9 cellular contexts compared by ENCODE assay signal in the genomic region with DNA sequence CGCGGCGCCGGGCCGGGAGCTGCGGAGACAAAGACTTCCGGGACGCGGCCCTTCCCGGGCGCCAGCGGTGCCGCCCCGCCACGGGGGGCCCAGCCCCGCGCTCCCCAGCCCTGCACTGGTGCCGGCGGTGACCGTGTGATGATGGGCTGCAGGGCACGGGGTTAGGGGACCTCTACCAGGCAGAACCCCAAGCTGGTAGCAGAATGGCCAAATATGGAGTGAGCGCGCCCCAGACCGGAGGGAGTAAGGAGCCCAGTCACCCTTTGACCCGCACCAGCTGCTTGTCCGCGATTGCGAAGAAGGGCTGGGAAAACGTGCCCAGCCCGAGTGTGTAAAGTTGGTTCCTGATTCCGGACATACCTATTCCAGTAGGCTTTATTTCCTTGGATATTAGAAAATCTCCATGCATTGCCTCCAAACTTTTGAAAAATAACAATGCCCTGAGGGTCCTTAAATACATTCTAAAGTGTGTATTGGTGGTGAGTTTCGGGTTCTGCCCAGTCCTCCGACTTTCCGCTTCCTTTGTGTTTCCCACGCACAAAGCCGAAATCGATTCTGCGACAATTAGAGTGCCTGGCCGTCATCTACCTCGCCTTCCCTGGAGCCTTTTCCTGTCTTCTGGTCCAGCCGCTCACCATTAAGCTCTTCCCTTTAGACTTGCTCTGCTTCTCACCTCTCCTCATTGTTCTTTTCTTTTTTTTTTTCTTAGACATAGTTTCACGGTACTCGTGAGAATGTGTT. TPM values are rescaled to one million over a fixed set of nuclear protein-coding genes. Genes with fewer than 3 reads are reported as not detected.
A peak's percentile ranks its signal among the peaks of the same experiment; 100 is the strongest.
DNase-seq lines count a peak whose midpoint lies in the region; TF ChIP-seq lines count a peak whose summit lies in the region.
"Had no signal": no experiment of that assay in that cellular context is flagged by ENCODE, and none has a peak within 500 bp of the region (broad histone marks: within the 10 kb centered on the region; RNA-seq: fewer than 3 reads in every experiment).

No MANE protein-coding gene starts in this region.

- H3K4me3 ChIP-seq in HFF-Myc (replicated peaks; ENCODE audit: low read depth, low read length) (peak overlapping the region; percentile 81), MG63 (peak overlapping the region; percentile 69), esophagus (ENCODE audit: low read depth in 1 of 2, low read length in 2 of 2) (peak overlapping the region; percentile 88 to 91), uterus (peak overlapping the region; percentile 59 to 66)

- intact Hi-C loops in uterus (cut with DNase I; ENCODE audit: low total_unique reads), result no loop called here

- H3K27ac ChIP-seq in esophagus (ENCODE audit: low read depth in 2 of 2, low read length in 1 of 2), result peak overlapping the region; percentile 78 to 80
- H3K27ac ChIP-seq in uterus, result peak overlapping the region; percentile 75 to 80

- peaks cover 36% of the 10 kb centered on the region for H3K36me3 Mint-ChIP-seq in activated T-cell treated with anti-CD3 and anti-CD28 coated beads, Interleukin-2, amount 50 U/mL, for 24 hours (ENCODE audit: low read depth)

- 3% methylated on average over 43 of the region's 43 CpGs for WGBS in esophagus, 2 donors

- H3K9me3 Mint-ChIP-seq in activated T-cell treated with anti-CD3 and anti-CD28 coated beads, Interleukin-2, amount 50 U/mL, for 24 hours, result no peaks in the 10 kb centered on the region
- H3K9me3 Mint-ChIP-seq: nephron had no signal

- no peaks in the 10 kb centered on the region for H3K27me3 Mint-ChIP-seq in activated T-cell treated with anti-CD3 and anti-CD28 coated beads, Interleukin-2, amount 50 U/mL, for 24 hours

- H3K27me3 ChIP-seq in MG63 (no peaks in the 10 kb centered on the region), esophagus (ENCODE audit: control insufficient read depth in 1 of 2, insufficient read depth in 2 of 2, low read length in 2 of 2) (no peaks in the 10 kb centered on the region), uterus (no peaks in the 10 kb centered on the region)

- peaks cover 0 to 8% of the 10 kb centered on the region in 2 donors for H3K4me1 ChIP-seq in esophagus (ENCODE audit: control insufficient read depth in 2 of 2, insufficient read depth in 2 of 2, low read length in 1 of 2)
- H3K4me1 ChIP-seq in uterus, result peaks cover 0 to 4% of the 10 kb centered on the region in 2 donors

- TF ChIP-seq CTCF in HFF-Myc (IDR thresholded peaks at IDR 0.05; ENCODE audit: low read depth, low read length, missing control alignments) (no peak), uterus (IDR thresholded peaks at IDR 0.05) (no peak)

- H3K36me3 ChIP-seq in MG63 (no peaks in the 10 kb centered on the region), esophagus (ENCODE audit: control insufficient read depth in 2 of 2, insufficient read depth in 2 of 2, low read length in 1 of 2) (no peaks in the 10 kb centered on the region), uterus (no peaks in the 10 kb centered on the region)

- no peak overlapping the region for H3K4me3 Mint-ChIP-seq in activated T-cell treated with anti-CD3 and anti-CD28 coated beads, Interleukin-2, amount 50 U/mL, for 24 hours

- DNase-seq in activated T-cell treated with anti-CD3 and anti-CD28 coated beads for 48 hours (ENCODE audit: low read depth) (peak; percentile 27), HFF-Myc (ENCODE audit: extremely low read depth, low read depth) (no peak), MG63 (peak; percentile 54), UCSD-AML1 (lab: John Stamatoyannopoulos, UW; ENCODE audit: unreplicated experiment) (peak; percentile 66), myocyte (ENCODE audit: low read depth) (peak; percentile 72), uterus (peak; percentile 54 to 56)
- DNase-seq in activated T-cell treated with anti-CD3 and anti-CD28 coated beads, Interleukin-2, amount 50 U/mL, for 24 hours, result no peak

- H3K27ac Mint-ChIP-seq in activated T-cell treated with anti-CD3 and anti-CD28 coated beads, Interleukin-2, amount 50 U/mL, for 24 hours, result no peak overlapping the region

- TF ChIP-seq POLR2A in uterus (IDR thresholded peaks at IDR 0.05), result no peak

- H3K4me1 Mint-ChIP-seq in activated T-cell treated with anti-CD3 and anti-CD28 coated beads, Interleukin-2, amount 50 U/mL, for 24 hours (ENCODE audit: low read depth), result peaks cover 24% of the 10 kb centered on the region

- no peaks in the 10 kb centered on the region for H3K9me3 ChIP-seq in MG63
- no peaks in the 10 kb centered on the region for H3K9me3 ChIP-seq in esophagus (ENCODE audit: control insufficient read depth in 2 of 2, insufficient read depth in 1 of 2, low read depth in 1 of 2, low read length in 1 of 2)
- H3K9me3 ChIP-seq in uterus, result no peaks in the 10 kb centered on the region

RNA-seq across cellular contexts. Expression of gene ABRACL, which starts 1.1 kb away (rescaled TPM):
- total RNA-seq in MG63 (2014; rRNA removed; shearing (Covaris generic); ENCODE audit: low replicate concordance), result 25.9 and 38.0 TPM in 2 replicates
- 10 to 100 TPM; 54.0 to 58.9 TPM for polyA plus RNA-seq in esophagus
- 12.1 and 16.2 TPM in 2 replicates for total RNA-seq in myocyte
- polyA plus RNA-seq in myocyte (2012), result 20.8 TPM
- 1 to 10 TPM in 3 of 4 donors, not detected in 1; 6.2 to 10.0 (median 6.2) TPM for total RNA-seq in uterus

RNA-seq across cellular contexts. Expression of gene REPS1, which starts 41.6 kb away (rescaled TPM):
- 17.2 and 19.9 TPM in 2 replicates for total RNA-seq in MG63 (2014; rRNA removed; shearing (Covaris generic); ENCODE audit: low replicate concordance)
- 10 to 100 TPM; 24.8 to 25.1 TPM for polyA plus RNA-seq in esophagus
- total RNA-seq in myocyte (26.1 and 30.9 TPM in 2 replicates), uterus (100 to 1,000 TPM in 1 of 4 donors, 10 to 100 TPM in 3; 36.5 to 266 (median 70.7) TPM)
- 18.0 TPM for polyA plus RNA-seq in myocyte (2012)

Comparison
In these comparisons a context has a peak if more than half of its experiments do, and no peak if none do; other contexts are left out.
1. DNase-seq: peak in activated T-cell treated with anti-CD3 and anti-CD28 coated beads for 48 hours (single experiment), MG63 (single experiment), UCSD-AML1 (single experiment), myocyte (single experiment) and uterus (2 of 2); none in activated T-cell treated with anti-CD3 and anti-CD28 coated beads, Interleukin-2, amount 50 U/mL, for 24 hours (single experiment) and HFF-Myc (single experiment).
2. Peak in every context shown above with its lines, with median percentiles within 50 percentile points of each other: H3K4me3 ChIP-seq.